23 cellular contexts compared by ENCODE assay signal in genomic region chr18:33156906-33157470, GRCh38.
"Had no signal": no experiment of that assay in that cellular context is flagged by ENCODE, and none has a peak within 500 bp of the region (broad histone marks: within the 10 kb centered on the region; RNA-seq: fewer than 3 reads in every experiment).

No MANE protein-coding gene starts in this region.

- H3K4me3 Mint-ChIP-seq: activated CD4-positive, alpha-beta memory T cell treated with anti-CD3 and anti-CD28 coated beads for 36 hours; activated CD4-positive, alpha-beta T cell treated with anti-CD3 and anti-CD28 coated beads, Interleukin-2, amount 10 ng/mL, durations not matched to agents 7 days and 5 days; activated naive CD8-positive, alpha-beta T cell; activated T-cell treated with anti-CD3 and anti-CD28 coated beads, Interleukin-2, amount 50 U/mL, for 4 hours had no signal

- H3K36me3 Mint-ChIP-seq: activated CD4-positive, alpha-beta memory T cell treated with anti-CD3 and anti-CD28 coated beads for 36 hours; activated naive CD8-positive, alpha-beta T cell had no signal

- H3K27ac Mint-ChIP-seq: activated CD4-positive, alpha-beta memory T cell treated with anti-CD3 and anti-CD28 coated beads for 36 hours; activated CD4-positive, alpha-beta T cell treated with anti-CD3 and anti-CD28 coated beads, Interleukin-2, amount 10 ng/mL, durations not matched to agents 7 days and 5 days; activated naive CD8-positive, alpha-beta T cell had no signal

- H3K27ac ChIP-seq: brain microvascular endothelial cell, PC-9, VCaP had no signal

- H3K9me3 Mint-ChIP-seq: activated CD4-positive, alpha-beta T cell treated with anti-CD3 and anti-CD28 coated beads, Interleukin-2, amount 10 ng/mL, durations not matched to agents 7 days and 5 days had no signal

- H3K36me3 ChIP-seq: brain microvascular endothelial cell, cardiac muscle cell had no signal

- DNase-seq: activated CD4-positive, alpha-beta memory T cell treated with anti-CD3 and anti-CD28 coated beads for 36 hours; activated CD4-positive, alpha-beta T cell treated with anti-CD3 and anti-CD28 coated beads, Interleukin-2, amount 10 ng/mL, durations not matched to agents 7 days and 5 days; activated CD4-positive, CD25-positive, alpha-beta regulatory T cell; activated CD8-positive, alpha-beta memory T cell treated with anti-CD3 and anti-CD28 coated beads for 24 hours; activated effector memory CD4-positive, alpha-beta T cell treated with anti-CD3 and anti-CD28 coated beads, Interleukin-2, amount 50 U/mL, for 16 hours; activated naive CD4-positive, alpha-beta T cell treated with Interleukin-2 at 50 U/mL for 16 hours; activated T-cell treated with anti-CD3 and anti-CD28 coated beads, Interleukin-2, amount 50 U/mL, for 4 hours; amygdala; brain microvascular endothelial cell; Karpas-422; MM.1S; NCI-H1694; NCI-H2029; NCI-H2227 treated with DMSO at 0.1 percent for 48 hours; NCI-H446 treated with DMSO at 0.1 percent for 48 hours; NCI-H524 treated with DMSO at 0.1 percent for 48 hours; PC-9; SHP77 treated with DMSO at 0.1 percent for 48 hours; T-helper 1 cell had no signal

- H3K4me1 Mint-ChIP-seq: activated CD4-positive, alpha-beta T cell treated with anti-CD3 and anti-CD28 coated beads, Interleukin-2, amount 10 ng/mL, durations not matched to agents 7 days and 5 days had no signal

- H3K4me3 ChIP-seq: cardiac muscle cell, K562, PC-9 had no signal

- H3K27me3 Mint-ChIP-seq: activated CD4-positive, alpha-beta memory T cell treated with anti-CD3 and anti-CD28 coated beads for 36 hours; activated CD4-positive, alpha-beta T cell treated with anti-CD3 and anti-CD28 coated beads, Interleukin-2, amount 10 ng/mL, durations not matched to agents 7 days and 5 days; activated naive CD8-positive, alpha-beta T cell had no signal

- H3K27me3 ChIP-seq: brain microvascular endothelial cell, cardiac muscle cell had no signal
